In the genomic region with DNA sequence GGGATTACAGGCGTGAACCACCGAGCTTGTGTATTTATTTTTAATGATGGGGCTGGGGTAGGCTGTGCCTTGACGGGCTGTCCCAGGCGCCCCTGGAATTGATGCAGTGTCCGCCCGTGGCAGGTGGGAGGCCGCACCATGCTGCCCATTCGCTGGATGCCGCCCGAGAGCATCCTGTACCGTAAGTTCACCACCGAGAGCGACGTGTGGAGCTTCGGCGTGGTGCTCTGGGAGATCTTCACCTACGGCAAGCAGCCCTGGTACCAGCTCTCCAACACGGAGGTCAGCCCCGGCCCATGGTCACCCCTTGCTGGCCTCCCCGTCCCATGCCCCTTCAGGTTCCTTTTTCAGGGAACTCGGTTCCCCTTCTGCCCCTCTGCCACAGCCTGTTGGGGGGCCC, we compare ENCODE assay signal across 23 cellular contexts. TPM values are rescaled to one million over a fixed set of nuclear protein-coding genes. Genes with fewer than 3 reads are reported as not detected.
DNase-seq lines count a peak whose midpoint lies in the region; ATAC-seq, FAIRE-seq and TF ChIP-seq lines count a peak whose summit lies in the region.
"Had no signal": no experiment of that assay in that cellular context is flagged by ENCODE, and none has a peak within 500 bp of the region (broad histone marks: within the 10 kb centered on the region; RNA-seq: fewer than 3 reads in every experiment).

No MANE protein-coding gene starts in this region.

- no peak for TF ChIP-seq POLR2A in K562 (conservative IDR thresholded peaks at IDR 0.05)

- H3K27ac Mint-ChIP-seq in HFFc6, result no peak overlapping the region
- no peak overlapping the region for H3K27ac Mint-ChIP-seq in activated naive CD4-positive, alpha-beta T cell treated with anti-CD3 and anti-CD28 coated beads, Interleukin-2, amount 10 ng/mL, durations not matched to agents 7 days and 5 days
- H3K27ac Mint-ChIP-seq: CD4-positive, alpha-beta T cell; CD8-positive, alpha-beta T cell had no signal

- H3K4me1 ChIP-seq in right cardiac atrium (ENCODE audit: control insufficient read depth, insufficient read depth, low read length), result no peaks in the 10 kb centered on the region
- H3K4me1 ChIP-seq in K562 (replicated peaks in 1 of 2; ENCODE audit: control insufficient read depth in 2 of 2, insufficient read depth in 2 of 2, low read length in 2 of 2), result peaks cover 14 to 29% of the 10 kb centered on the region in 2 experiments; a peak in 4 of 5 replicates
- H3K4me1 ChIP-seq: Caco-2 had no signal

- no peaks in the 10 kb centered on the region for H3K36me3 Mint-ChIP-seq in HFFc6 (ENCODE audit: low read depth)
- H3K36me3 Mint-ChIP-seq in activated naive CD4-positive, alpha-beta T cell treated with anti-CD3 and anti-CD28 coated beads, Interleukin-2, amount 10 ng/mL, durations not matched to agents 7 days and 5 days, result no peaks in the 10 kb centered on the region
- H3K36me3 Mint-ChIP-seq: CD8-positive, alpha-beta T cell had no signal

- H3K27ac ChIP-seq in right cardiac atrium (ENCODE audit: low read length) (no peak overlapping the region), K562 (ENCODE audit: extremely low read depth, low read depth, low read length) (no peak overlapping the region)
- H3K27ac ChIP-seq: BLaER1 treated with 17β-estradiol and CSF1 and Interleukin-3, amounts not matched to agents 10 nM and 100 nM; C4-2B had no signal

- ATAC-seq in right cardiac atrium (no peak), left cardiac atrium (no peak), K562 (no peak)
- ATAC-seq: CD8-positive, alpha-beta T cell had no signal

- no TSS peak for BruUV-seq in K562 (replicated peaks; lab: Mats Ljungman, UMichigan)

- H3K4me3 ChIP-seq in right cardiac atrium (ENCODE audit: low read length) (no peak overlapping the region), K562 (no peak overlapping the region)
- H3K4me3 ChIP-seq: BLaER1 treated with 17β-estradiol and CSF1 and Interleukin-3, amounts not matched to agents 10 nM and 100 nM had no signal

- no peaks in the 10 kb centered on the region for H3K79me2 ChIP-seq in K562 (ENCODE audit: control insufficient read depth, insufficient read depth, low read length)

- no peaks in the 10 kb centered on the region for H3K4me1 Mint-ChIP-seq in HFFc6 (ENCODE audit: low read depth)
- H3K4me1 Mint-ChIP-seq in activated naive CD4-positive, alpha-beta T cell treated with anti-CD3 and anti-CD28 coated beads, Interleukin-2, amount 10 ng/mL, durations not matched to agents 7 days and 5 days, result no peaks in the 10 kb centered on the region

- H4K20me1 ChIP-seq in K562 (replicated peaks; ENCODE audit: control insufficient read depth, insufficient read depth, low read length), result no peaks in the 10 kb centered on the region

- CTCF ChIA-PET in K562 (lab: Yijun Ruan, JAX; ENCODE audit: low intra/inter-chr PET ratio), result no interaction called here
- CTCF ChIA-PET in activated naive CD4-positive, alpha-beta T cell treated with anti-CD3 and anti-CD28 coated beads, Interleukin-2, amount 10 ng/mL, durations not matched to agents 7 days and 5 days (lab: Charles Lee), result interaction anchor here (1.4 to 2.0 kb wide), 3 partner anchors 9 to 40 kb away, joined by 3 to 7 read pairs (median 4); partner anchors contain the start of gene LRRC71

- H3K9me3 ChIP-seq in right cardiac atrium (ENCODE audit: control insufficient read depth, low read length) (no peaks in the 10 kb centered on the region), K562 (replicated peaks; ENCODE audit: control insufficient read depth, insufficient read depth, low read depth, low read length) (no peaks in the 10 kb centered on the region)
- H3K9me3 ChIP-seq: BLaER1 treated with 17β-estradiol and CSF1 and Interleukin-3, amounts not matched to agents 10 nM and 100 nM; Caco-2 had no signal

- POLR2A ChIA-PET in K562 (lab: Yijun Ruan, JAX), result interaction anchor here (0.6 to 1.0 kb wide), 2 partner anchors 59 to 154 kb away, joined by 3 read pairs; no protein-coding TSS in a partner anchor

- H3K9ac ChIP-seq in K562 (ENCODE audit: insufficient read depth in 1 of 2, low read depth in 2 of 2, low read length in 2 of 2), result no peak overlapping the region

- H3K27me3 Mint-ChIP-seq in HFFc6 (ENCODE audit: insufficient read depth), result peaks cover 52% of the 10 kb centered on the region
- peaks cover 90% of the 10 kb centered on the region for H3K27me3 Mint-ChIP-seq in activated naive CD4-positive, alpha-beta T cell treated with anti-CD3 and anti-CD28 coated beads, Interleukin-2, amount 10 ng/mL, durations not matched to agents 7 days and 5 days

- no peaks in the 10 kb centered on the region; the same call in 2 of the 3 replicates for H3K36me3 ChIP-seq in K562 (ENCODE audit: control insufficient read depth, insufficient read depth, low read length)
- H3K36me3 ChIP-seq: BLaER1 treated with 17β-estradiol and CSF1 and Interleukin-3, amounts not matched to agents 10 nM and 100 nM had no signal

- WGBS in right cardiac atrium, result 91% methylated on average over 21 of the region's 21 CpGs
- WGBS in K562 (ENCODE audit: insufficient coverage, low coverage, missing lambda C conversion rate), result 83% methylated on average over 21 of the region's 21 CpGs

- in situ Hi-C loops in K562 (cut with MboI), result no loop called here

- no peak overlapping the region for H2AFZ ChIP-seq in K562 (ENCODE audit: low read depth, low read length)

- no peak for TF ChIP-seq RAD21 in K562 (CRISPR knock-in tag; conservative IDR thresholded peaks at IDR 0.05 in 1 of 2, IDR thresholded peaks at IDR 0.05 in 1 of 2)

- H3K4me3 Mint-ChIP-seq in HFFc6, result no peak overlapping the region
- no peak overlapping the region for H3K4me3 Mint-ChIP-seq in activated naive CD4-positive, alpha-beta T cell treated with anti-CD3 and anti-CD28 coated beads, Interleukin-2, amount 10 ng/mL, durations not matched to agents 7 days and 5 days
- H3K4me3 Mint-ChIP-seq: CD4-positive, alpha-beta T cell; CD8-positive, alpha-beta T cell had no signal

- DNase-seq in right cardiac atrium (peak in 2 of 3 donors; percentile 29 to 37), left cardiac atrium (no peak), K562 (ENCODE audit: extremely low read depth in 1 of 4, low spot score in 3 of 4) (no peak), HFFc6 (no peak)
- DNase-seq in activated naive CD4-positive, alpha-beta T cell treated with anti-CD3 and anti-CD28 coated beads, Interleukin-2, amount 10 ng/mL, durations not matched to agents 7 days and 5 days, result no peak
- DNase-seq: 8988T; ACHN; Caco-2; Calu3; CD4-positive, alpha-beta T cell; CD8-positive, alpha-beta T cell; DMS79 treated with DMSO at 0.1 percent for 48 hours; GF-D8 had no signal

- no peak for FAIRE-seq in K562 (lab: Jason Lieb, UNC)
- FAIRE-seq: A204.1, D721Med, G401.6, GM12891, GM19239 had no signal

- TF ChIP-seq CTCF in K562 (IDR thresholded peaks at IDR 0.05 in 2 of 3, conservative IDR thresholded peaks at IDR 0.05 in 1 of 3; ENCODE audit: insufficient read depth in 2 of 3, low read depth in 1 of 3, low read length in 3 of 3) (no peak), HFFc6 (IDR thresholded peaks at IDR 0.05) (no peak)

- no peaks in the 10 kb centered on the region for H3K9me3 Mint-ChIP-seq in HFFc6
- H3K9me3 Mint-ChIP-seq in activated naive CD4-positive, alpha-beta T cell treated with anti-CD3 and anti-CD28 coated beads, Interleukin-2, amount 10 ng/mL, durations not matched to agents 7 days and 5 days, result no peaks in the 10 kb centered on the region
- H3K9me3 Mint-ChIP-seq: CD4-positive, alpha-beta T cell; CD8-positive, alpha-beta T cell had no signal

- H3K4me2 ChIP-seq in K562 (ENCODE audit: insufficient read depth, low read length), result no peak overlapping the region

- H3K27me3 ChIP-seq in right cardiac atrium (ENCODE audit: control insufficient read depth, insufficient read depth), result no peaks in the 10 kb centered on the region
- no peaks in the 10 kb centered on the region for H3K27me3 ChIP-seq in K562 (ENCODE audit: control insufficient read depth in 2 of 2, insufficient read depth in 2 of 2, low read length in 2 of 2)

- TF ChIP-seq EP300 in K562 (IDR thresholded peaks at IDR 0.05; ENCODE audit: low read length), result no peak

- no peaks in the 10 kb centered on the region for H3K9me1 ChIP-seq in K562 (ENCODE audit: control insufficient read depth, insufficient read depth, low read length)

- intact Hi-C loops in right cardiac atrium (cut with DNase I) (loop anchor here in 2 of 4 donors (10.0 kb wide), 2 partner anchors 185 to 195 kb away; no protein-coding TSS in a partner anchor), left cardiac atrium (cut with DNase I) (no loop called here), K562 (cut with micrococcal nuclease) (no loop called here)

RNA-seq across cellular contexts. Expression of gene PEAR1, which starts 13.6 kb away (rescaled TPM):
- total RNA-seq in right cardiac atrium (10 to 100 TPM in 1 of 4 donors, 1 to 10 TPM in 3; 6.6 to 10.3 (median 8.5) TPM), left cardiac atrium (10 to 100 TPM in 1 of 2 donors, 1 to 10 TPM in 1; 7.2 to 10.4 TPM), K562 (2014; rRNA removed) (6.4 and 12.7 TPM in 2 replicates), K562 (2014; rRNA removed; fragmentation: Illumina TruSeq; extraction: Trizol) (2.5 and 2.6 TPM in 2 replicates), K562 (2015; rRNA removed; fragmentation: Illumina TruSeq; extraction: Trizol) (5.9 and 6.0 TPM in 2 replicates), K562 (2021) (5.2 and 6.1 TPM in 2 replicates)
- polyA plus RNA-seq in right cardiac atrium (6.9 TPM), K562 (2011; rRNA removed) (13.9 and 16.6 TPM in 2 replicates), K562 (2014; fragmentation: Illumina TruSeq; extraction: Trizol) (6.8 and 9.8 TPM in 2 replicates), K562 (2014; fragmentation: Nextera tagmentation; extraction: Ambion mirVana) (1 to 10 TPM in 1 of 2 experiments, under 1 TPM in 1; 0.87 to 1.1 TPM), K562 (2014; rRNA removed) (7.0 and 9.1 TPM in 2 replicates)
- total RNA-seq in K562 (2011; cell fraction: chromatin; rRNA removed; ENCODE audit: low replicate concordance), result 6.2 and 13.8 TPM in 2 replicates
- total RNA-seq in K562 (2011; cell fraction: nucleolus; rRNA removed), result 11.7 and 12.5 TPM in 2 replicates
- 6.5 and 7.2 TPM in 2 replicates for total RNA-seq in K562 (2011; cell fraction: nucleoplasm; rRNA removed)
- polyA plus RNA-seq in K562 (2011; cell fraction: cytosol; rRNA removed), result 17.4 and 33.0 TPM in 2 replicates
- 30.0 and 34.3 TPM in 2 replicates for polyA plus RNA-seq in K562 (2011; cell fraction: nucleus; rRNA removed)
- polyA plus RNA-seq in K562 (2012), result 5.5 and 7.2 TPM in 2 replicates
- 6.3 and 7.1 TPM in 2 replicates for polyA minus RNA-seq in K562 (2011; rRNA and poly(A)+ RNA removed)
- 7.3 and 8.2 TPM in 2 replicates for polyA minus RNA-seq in K562 (2011; cell fraction: cytosol; rRNA and poly(A)+ RNA removed)
- polyA minus RNA-seq in K562 (2011; cell fraction: nucleus; rRNA and poly(A)+ RNA removed), result 6.3 and 12.1 TPM in 2 replicates
- total RNA-seq in HFFc6 (2021; fragmentation: NEBNext Ultra II Directional; extraction: Animal tissue kit (Norgen Biotek cat#: 25700)), result 10 to 100 TPM in 4 of 6 experiments, 1 to 10 TPM in 2; 3.2 to 23.6 (median 20.2) TPM
- total RNA-seq: CD8-positive, alpha-beta T cell had no signal

RNA-seq across cellular contexts. Expression of gene NTRK1, which starts 19.2 kb away (rescaled TPM):
- total RNA-seq in right cardiac atrium (1 to 10 TPM; 1.3 to 4.2 (median 1.5) TPM), left cardiac atrium (1 to 10 TPM; 2.1 to 2.5 TPM), K562 (2014; rRNA removed) (22.4 and 23.1 TPM in 2 replicates), K562 (2014; rRNA removed; fragmentation: Illumina TruSeq; extraction: Trizol) (3.3 and 4.8 TPM in 2 replicates), K562 (2015; rRNA removed; fragmentation: Illumina TruSeq; extraction: Trizol) (4.0 and 4.2 TPM in 2 replicates), K562 (2021) (28.0 and 30.0 TPM in 2 replicates)
- polyA plus RNA-seq in right cardiac atrium (1.1 TPM), K562 (2011; rRNA removed) (18.2 and 21.5 TPM in 2 replicates), K562 (2014; fragmentation: Illumina TruSeq; extraction: Trizol) (7.9 and 16.1 TPM in 2 replicates), K562 (2014; fragmentation: Nextera tagmentation; extraction: Ambion mirVana) (1 to 10 TPM in 1 of 2 experiments, under 1 TPM in 1; 0.46 to 2.3 TPM), K562 (2014; rRNA removed) (23.3 and 26.2 TPM in 2 replicates)
- total RNA-seq in K562 (2011; cell fraction: chromatin; rRNA removed; ENCODE audit: low replicate concordance), result 54.2 and 208 TPM in 2 replicates
- 116 and 182 TPM in 2 replicates for total RNA-seq in K562 (2011; cell fraction: nucleolus; rRNA removed)
- total RNA-seq in K562 (2011; cell fraction: nucleoplasm; rRNA removed), result 78.5 and 79.4 TPM in 2 replicates
- polyA plus RNA-seq in K562 (2011; cell fraction: cytosol; rRNA removed), result 16.8 and 66.3 TPM in 2 replicates
- polyA plus RNA-seq in K562 (2011; cell fraction: nucleus; rRNA removed), result 93.6 and 258 TPM in 2 replicates
- 23.1 and 95.0 TPM in 2 replicates for polyA plus RNA-seq in K562 (2012)
- 5.4 and 15.6 TPM in 2 replicates for polyA minus RNA-seq in K562 (2011; rRNA and poly(A)+ RNA removed)
- 13.1 and 24.5 TPM in 2 replicates for polyA minus RNA-seq in K562 (2011; cell fraction: cytosol; rRNA and poly(A)+ RNA removed)
- 19.4 and 42.9 TPM in 2 replicates for polyA minus RNA-seq in K562 (2011; cell fraction: nucleus; rRNA and poly(A)+ RNA removed)
- total RNA-seq in HFFc6 (2021; fragmentation: NEBNext Ultra II Directional; extraction: Animal tissue kit (Norgen Biotek cat#: 25700)), result under 1 TPM in 1 of 6 experiments, not detected in 5; 0.10 TPM
- total RNA-seq: Caco-2, Calu3 had no signal
- polyA plus RNA-seq: AG04450 had no signal

RNA-seq across cellular contexts. Expression of gene INSRR, which starts 21.0 kb away (rescaled TPM):
- under 1 TPM; 0.03 to 0.06 (median 0.06) TPM for total RNA-seq in right cardiac atrium
- 0.07 TPM for polyA plus RNA-seq in right cardiac atrium
- under 1 TPM; 0.05 to 0.12 TPM for total RNA-seq in left cardiac atrium
- 0.14 and 1.6 TPM in 2 replicates for total RNA-seq in K562 (2011; cell fraction: chromatin; rRNA removed; ENCODE audit: low replicate concordance)
- 0.66 and 0.67 TPM in 2 replicates for total RNA-seq in K562 (2011; cell fraction: nucleolus; rRNA removed)
- total RNA-seq in K562 (2011; cell fraction: nucleoplasm; rRNA removed), result 0.44 and 0.46 TPM in 2 replicates
- 0.08 TPM in 1 of 2 replicates, not detected in the other for total RNA-seq in K562 (2014; rRNA removed)
- 0.04 TPM in 1 of 2 replicates, not detected in the other for total RNA-seq in K562 (2014; rRNA removed; fragmentation: Illumina TruSeq; extraction: Trizol)
- total RNA-seq in K562 (2015; rRNA removed; fragmentation: Illumina TruSeq; extraction: Trizol), result 0.04 and 0.07 TPM in 2 replicates
- total RNA-seq in K562 (2021), result 0.18 TPM in 2 replicates
- 0.06 and 0.07 TPM in 2 replicates for polyA plus RNA-seq in K562 (2011; rRNA removed)
- polyA plus RNA-seq in K562 (2011; cell fraction: cytosol; rRNA removed), result 0.04 and 0.16 TPM in 2 replicates
- polyA plus RNA-seq in K562 (2011; cell fraction: nucleus; rRNA removed), result 0.44 and 1.7 TPM in 2 replicates
- 0.25 and 0.83 TPM in 2 replicates for polyA plus RNA-seq in K562 (2012)
- polyA plus RNA-seq in K562 (2014; fragmentation: Illumina TruSeq; extraction: Trizol), result 0.03 and 0.06 TPM in 2 replicates
- not detected for polyA plus RNA-seq in K562 (2014; fragmentation: Nextera tagmentation; extraction: Ambion mirVana)
- polyA plus RNA-seq in K562 (2014; rRNA removed), result 0.07 and 0.12 TPM in 2 replicates
- polyA minus RNA-seq in K562 (2011; rRNA and poly(A)+ RNA removed), result 0.09 and 0.21 TPM in 2 replicates
- not detected in 2 replicates for polyA minus RNA-seq in K562 (2011; cell fraction: cytosol; rRNA and poly(A)+ RNA removed)
- 0.33 and 0.81 TPM in 2 replicates for polyA minus RNA-seq in K562 (2011; cell fraction: nucleus; rRNA and poly(A)+ RNA removed)
- total RNA-seq in HFFc6 (2021; fragmentation: NEBNext Ultra II Directional; extraction: Animal tissue kit (Norgen Biotek cat#: 25700)), result not detected
- total RNA-seq: Caco-2; Calu3; CD4-positive, alpha-beta T cell had no signal
- polyA plus RNA-seq: AG04450, BJ had no signal

RNA-seq across cellular contexts. Expression of gene LRRC71, which starts 40.6 kb away (rescaled TPM):
- total RNA-seq in right cardiac atrium (under 1 TPM in 1 of 4 donors, not detected in 3; 0.31 TPM), left cardiac atrium (not detected), K562 (2014; rRNA removed) (0.64 TPM in 1 of 2 replicates, not detected in the other), K562 (2014; rRNA removed; fragmentation: Illumina TruSeq; extraction: Trizol) (0.22 and 0.51 TPM in 2 replicates), K562 (2015; rRNA removed; fragmentation: Illumina TruSeq; extraction: Trizol) (not detected in 2 replicates), K562 (2021) (0.45 and 1.2 TPM in 2 replicates)
- polyA plus RNA-seq in right cardiac atrium (0.18 TPM), K562 (2011; rRNA removed) (0.87 and 1.1 TPM in 2 replicates), K562 (2014; fragmentation: Illumina TruSeq; extraction: Trizol) (0.06 and 0.51 TPM in 2 replicates), K562 (2014; fragmentation: Nextera tagmentation; extraction: Ambion mirVana) (under 1 TPM; 0.23 to 0.38 TPM), K562 (2014; rRNA removed) (0.19 and 0.91 TPM in 2 replicates)
- 2.2 and 3.8 TPM in 2 replicates for total RNA-seq in K562 (2011; cell fraction: chromatin; rRNA removed; ENCODE audit: low replicate concordance)
- total RNA-seq in K562 (2011; cell fraction: nucleolus; rRNA removed), result 2.5 and 4.9 TPM in 2 replicates
- 2.4 and 2.8 TPM in 2 replicates for total RNA-seq in K562 (2011; cell fraction: nucleoplasm; rRNA removed)
- polyA plus RNA-seq in K562 (2011; cell fraction: cytosol; rRNA removed), result 0.99 and 1.4 TPM in 2 replicates
- 2.4 and 4.3 TPM in 2 replicates for polyA plus RNA-seq in K562 (2011; cell fraction: nucleus; rRNA removed)
- 0.90 and 0.99 TPM in 2 replicates for polyA plus RNA-seq in K562 (2012)
- polyA minus RNA-seq in K562 (2011; rRNA and poly(A)+ RNA removed), result 0.54 and 0.63 TPM in 2 replicates
- 1.5 TPM in 1 of 2 replicates, not detected in the other for polyA minus RNA-seq in K562 (2011; cell fraction: cytosol; rRNA and poly(A)+ RNA removed)
- polyA minus RNA-seq in K562 (2011; cell fraction: nucleus; rRNA and poly(A)+ RNA removed), result 1.1 and 1.4 TPM in 2 replicates
- total RNA-seq in HFFc6 (2021; fragmentation: NEBNext Ultra II Directional; extraction: Animal tissue kit (Norgen Biotek cat#: 25700)), result under 1 TPM in 4 of 6 experiments, not detected in 2; 0.13 to 0.46 (median 0.41) TPM
- total RNA-seq: A673; Caco-2; Calu3; CD4-positive, alpha-beta T cell; CD8-positive, alpha-beta T cell had no signal
- polyA plus RNA-seq: AG04450 had no signal

Comparison
In these comparisons a context has a peak if more than half of its experiments do, and no peak if none do; other contexts are left out.
1. DNase-seq: peak in right cardiac atrium (2 of 3); none in left cardiac atrium (single experiment), K562 (0 of 4), HFFc6 (single experiment) and activated naive CD4-positive, alpha-beta T cell treated with anti-CD3 and anti-CD28 coated beads, Interleukin-2, amount 10 ng/mL, durations not matched to agents 7 days and 5 days (single experiment).